ENCODE assay signal across 27 cellular contexts in genomic region chr2:228444156-228444555, GRCh38.
"Had no signal": no experiment of that assay in that cellular context is flagged by ENCODE, and none has a peak within 500 bp of the region (broad histone marks: within the 10 kb centered on the region; RNA-seq: fewer than 3 reads in every experiment).

No MANE protein-coding gene starts in this region.

- H3K4me3 ChIP-seq: left ventricle myocardium inferior, lung, neural progenitor cell, psoas muscle, right atrium auricular region, right lobe of liver, stomach, testis, thyroid gland, transverse colon, upper lobe of left lung, vagina had no signal

- H3K4me2 ChIP-seq: neural progenitor cell had no signal

- H3K36me3 Mint-ChIP-seq: mesothelial cell of epicardium; naive B cell; natural killer cell; neural progenitor cell; stimulated activated naive B cell treated with anti-CD40 and anti-IgM and Interleukin-4, amounts not matched to agents 10 μg/mL and 1 μg/mL and 100 μg/mL, for 72 hours had no signal

- H3K27ac Mint-ChIP-seq: mesothelial cell of epicardium; naive B cell; natural killer cell; nephron progenitor cell; neural progenitor cell; stimulated activated naive B cell treated with anti-CD40 and anti-IgM and Interleukin-4, amounts not matched to agents 10 μg/mL and 1 μg/mL and 100 μg/mL, for 72 hours had no signal

- H3K4me1 Mint-ChIP-seq: naive B cell; natural killer cell; nephron progenitor cell; stimulated activated naive B cell treated with anti-CD40 and anti-IgM and Interleukin-4, amounts not matched to agents 10 μg/mL and 1 μg/mL and 100 μg/mL, for 72 hours had no signal

- H3K4me3 Mint-ChIP-seq: mesothelial cell of epicardium; naive B cell; natural killer cell; nephron progenitor cell; neural progenitor cell; stimulated activated naive B cell treated with anti-CD40 and anti-IgM and Interleukin-4, amounts not matched to agents 10 μg/mL and 1 μg/mL and 100 μg/mL, for 72 hours had no signal

- H3K9me3 Mint-ChIP-seq: mesothelial cell of epicardium, nephron progenitor cell, neural progenitor cell had no signal

- H3K9me3 ChIP-seq: neutrophil, psoas muscle, right atrium auricular region, right lobe of liver, testis, thyroid gland, transverse colon, upper lobe of left lung, vagina had no signal

- H3K27ac ChIP-seq: left ventricle myocardium inferior, neural progenitor cell, neutrophil, parathyroid adenoma, psoas muscle, right atrium auricular region, right lobe of liver, stomach, testis, thyroid gland, transverse colon, upper lobe of left lung, vagina had no signal

- ATAC-seq: natural killer cell; psoas muscle; right lobe of liver; stimulated activated naive B cell treated with anti-CD40 and anti-IgM and Interleukin-4, amounts not matched to agents 10 μg/mL and 1 μg/mL and 100 μg/mL, for 72 hours; stimulated activated naive CD8-positive, alpha-beta T cell treated with anti-CD3 and anti-CD28 coated beads, Interleukin-15, Interleukin-2, amounts not matched to agents 100 U/mL and 50 U/mL, for 24 hours had no signal

- H3K36me3 ChIP-seq: left ventricle myocardium inferior, neural progenitor cell, neutrophil, right atrium auricular region, right lobe of liver, stomach, thyroid gland, transverse colon, upper lobe of left lung, vagina had no signal

- DNase-seq: islet precursor cell; left ventricle myocardium inferior; mesendoderm; naive B cell; natural killer cell; nephron progenitor cell; occipital lobe; psoas muscle; right lobe of liver; stimulated activated CD4-positive, alpha-beta T cell treated with anti-CD3 and anti-CD28 coated beads, Interleukin-12 subunit alpha, Interleukin-12 subunit beta, amount 100 ng/mL, for 4 hours; stimulated activated CD4-positive, alpha-beta T cell treated with anti-CD3 and anti-CD28 coated beads, Interleukin-15, amount 100 ng/mL, for 24 hours; stimulated activated CD4-positive, alpha-beta T cell treated with anti-CD3 and anti-CD28 coated beads, Interleukin-2, amount 100 ng/mL, for 24 hours; stimulated activated CD4-positive, alpha-beta T cell treated with anti-CD3 and anti-CD28 coated beads, Interleukin-4, amount 100 ng/mL, for 1 hour; stimulated activated naive B cell treated with anti-CD40 and anti-IgM and Interleukin-4, amounts not matched to agents 10 μg/mL and 1 μg/mL and 100 μg/mL, for 72 hours; stimulated activated naive CD8-positive, alpha-beta T cell treated with anti-CD3 and anti-CD28 coated beads, Interleukin-15, Interleukin-2, amounts not matched to agents 100 U/mL and 50 U/mL, for 24 hours; stomach; testis; thyroid gland; transverse colon; upper lobe of left lung had no signal

- H3K4me1 ChIP-seq: left ventricle myocardium inferior, neural progenitor cell, parathyroid adenoma, psoas muscle, right atrium auricular region, right lobe of liver, stomach, testis, thyroid gland, transverse colon, upper lobe of left lung, vagina had no signal

- H3K9ac ChIP-seq: neural progenitor cell, parathyroid adenoma had no signal

- H3K27me3 Mint-ChIP-seq: naive B cell; stimulated activated naive B cell treated with anti-CD40 and anti-IgM and Interleukin-4, amounts not matched to agents 10 μg/mL and 1 μg/mL and 100 μg/mL, for 72 hours had no signal

- H2AFZ ChIP-seq: neural progenitor cell, parathyroid adenoma had no signal

- H3K27me3 ChIP-seq: neural progenitor cell, neutrophil, right atrium auricular region, right lobe of liver, stomach, testis, thyroid gland, transverse colon, upper lobe of left lung, vagina had no signal

- H3K79me2 ChIP-seq: parathyroid adenoma had no signal
